Comparison of ENCODE assay signal across 13 cellular contexts in genomic region chr2:96103906-96104861, GRCh38. TPM values are rescaled to one million over a fixed set of nuclear protein-coding genes. Genes with fewer than 3 reads are reported as not detected.
DNase-seq lines count a peak whose midpoint lies in the region; ATAC-seq and TF ChIP-seq lines count a peak whose summit lies in the region.
"Had no signal": no experiment of that assay in that cellular context is flagged by ENCODE, and none has a peak within 500 bp of the region (broad histone marks: within the 10 kb centered on the region; RNA-seq: fewer than 3 reads in every experiment).

No MANE protein-coding gene starts in this region.

- H3K4me3 ChIP-seq in GM23338 (no peak overlapping the region), cardiac muscle cell (no peak overlapping the region)

- TF ChIP-seq CTCF in GM23338 (conservative IDR thresholded peaks at IDR 0.05; ENCODE audit: low read depth in 2 of 2) (no peak), cardiac muscle cell (IDR thresholded peaks at IDR 0.05; ENCODE audit: low read depth, low read length) (no peak)

- H3K4me1 ChIP-seq in GM23338 (ENCODE audit: insufficient read depth), result peaks cover 20% of the 10 kb centered on the region
- H3K4me1 ChIP-seq in cardiac muscle cell (ENCODE audit: low read depth), result peaks cover 52% of the 10 kb centered on the region

- no peak overlapping the region for H3K27ac Mint-ChIP-seq in GM23338
- H3K27ac Mint-ChIP-seq: immature natural killer cell had no signal

- H3K27ac ChIP-seq in GM23338 (ENCODE audit: low read depth), result no peak overlapping the region
- H3K27ac ChIP-seq in cardiac muscle cell, result peak overlapping the region; percentile 90
- H3K27ac ChIP-seq: KMS-11 had no signal

- no peaks in the 10 kb centered on the region for H3K27me3 ChIP-seq in GM23338 (ENCODE audit: insufficient read depth)
- no peaks in the 10 kb centered on the region for H3K27me3 ChIP-seq in cardiac muscle cell

- H3K36me3 Mint-ChIP-seq in GM23338 (ENCODE audit: low read depth), result peaks cover 5% of the 10 kb centered on the region; the same call in 2 of the 3 replicates

- no peaks in the 10 kb centered on the region for H3K36me3 ChIP-seq in GM23338 (ENCODE audit: insufficient read depth)
- H3K36me3 ChIP-seq in cardiac muscle cell, result no peaks in the 10 kb centered on the region

- peaks cover 8% of the 10 kb centered on the region for H3K9me3 Mint-ChIP-seq in GM23338

- no peak overlapping the region for H3K4me2 ChIP-seq in GM23338
- H3K4me2 ChIP-seq: KMS-11 had no signal

- ATAC-seq in GM23338 (no peak), sciatic nerve (no peak), HG02885 (IDR thresholded peaks at IDR 0.05; ENCODE audit: poor library complexity, unreplicated experiment) (no peak), HG03432 (IDR thresholded peaks at IDR 0.05; ENCODE audit: unreplicated experiment) (no peak)

- no peaks in the 10 kb centered on the region for H3K9me3 ChIP-seq in cardiac muscle cell (ENCODE audit: low read depth)

- H3F3A ChIP-seq in GM23338 (replicated peaks; ENCODE audit: low read depth), result no peaks in the 10 kb centered on the region

- peak overlapping the region; percentile 52; the same call in 1 of the 2 replicates for H2AFZ ChIP-seq in GM23338

- no peaks in the 10 kb centered on the region for H3K79me2 ChIP-seq in GM23338 (replicated peaks; ENCODE audit: insufficient read depth)

- H3K27me3 Mint-ChIP-seq in GM23338 (ENCODE audit: insufficient read depth, low read depth, poor library complexity), result peaks cover 6% of the 10 kb centered on the region

- peaks cover 31% of the 10 kb centered on the region for H3K4me1 Mint-ChIP-seq in GM23338
- H3K4me1 Mint-ChIP-seq: immature natural killer cell had no signal

- H3K4me3 Mint-ChIP-seq in GM23338, result no peak overlapping the region
- H3K4me3 Mint-ChIP-seq: immature natural killer cell had no signal

- no peaks in the 10 kb centered on the region for H4K20me1 ChIP-seq in GM23338 (replicated peaks; ENCODE audit: insufficient read depth)

- no peaks in the 10 kb centered on the region for H3K9me2 ChIP-seq in GM23338 (ENCODE audit: insufficient read depth)

- no peak for DNase-seq in GM23338 (ENCODE audit: low spot score)
- DNase-seq in MV-4-11 (lab: John Stamatoyannopoulos, UW), result peak; percentile 15
- DNase-seq in cardiac muscle cell (ENCODE audit: low read depth in 1 of 2, low spot score in 1 of 2), result peak in 1 of 2 donors; percentile 13
- peak; percentile 44 for DNase-seq in sciatic nerve (ENCODE audit: low spot score)
- no peak for DNase-seq in A172 (ENCODE audit: low spot score)
- DNase-seq: COR-L47, immature natural killer cell, NCI-H2029 treated with DMSO at 0.1 percent for 48 hours, T-helper 1 cell had no signal

- intact Hi-C loops in sciatic nerve (cut with DNase I), result no loop called here

TF ChIP-seq in GM23338, 12 proteins besides CTCF, POLR2A, EP300 and RAD21 (continues in another document):
- TF ChIP-seq REST (IDR thresholded peaks at IDR 0.05; ENCODE audit: unreplicated experiment) (no peak), ZNF462 (CRISPR knock-in tag; IDR thresholded peaks at IDR 0.05) (no peak)

RNA-seq across cellular contexts. Expression of gene ADRA2B, which starts 12.2 kb away (rescaled TPM):
- total RNA-seq in GM23338 (2014; rRNA removed; shearing (Covaris generic)), result 5.9 and 7.9 TPM in 2 replicates
- polyA plus RNA-seq in GM23338 (2016; fragmentation: Nextera tagmentation; extraction: Ambion mirVana) (1.5 and 1.7 TPM in 2 replicates), cardiac muscle cell (28.5 and 50.8 TPM in 2 replicates)
- total RNA-seq in cardiac muscle cell (27.4 and 61.8 TPM in 2 replicates), sciatic nerve (3.2 TPM)
- total RNA-seq in A172 (2014; rRNA removed; shearing (Covaris generic)), result not detected in 2 replicates

RNA-seq across cellular contexts. Expression of gene ASTL, which starts 34.1 kb away (rescaled TPM):
- 1.6 TPM in 1 of 2 replicates, not detected in the other for total RNA-seq in GM23338 (2014; rRNA removed; shearing (Covaris generic))
- polyA plus RNA-seq in GM23338 (2016; fragmentation: Nextera tagmentation; extraction: Ambion mirVana) (0.23 TPM in 1 of 2 replicates, not detected in the other), cardiac muscle cell (not detected in 2 replicates)
- total RNA-seq in cardiac muscle cell (not detected in 2 replicates), sciatic nerve (0.31 TPM)
- total RNA-seq in A172 (2014; rRNA removed; shearing (Covaris generic)), result not detected in 2 replicates
- total RNA-seq: dermis microvascular lymphatic vessel endothelial cell had no signal
- polyA plus RNA-seq: immature natural killer cell had no signal

RNA-seq across cellular contexts. Expression of gene DUSP2, which starts 41.1 kb away (rescaled TPM):
- total RNA-seq in GM23338 (2014; rRNA removed; shearing (Covaris generic)), result 10.5 and 13.0 TPM in 2 replicates
- polyA plus RNA-seq in GM23338 (2016; fragmentation: Nextera tagmentation; extraction: Ambion mirVana) (6.4 and 6.6 TPM in 2 replicates), cardiac muscle cell (1.0 and 2.2 TPM in 2 replicates)
- total RNA-seq in cardiac muscle cell (0.89 and 3.0 TPM in 2 replicates), sciatic nerve (7.3 TPM)
- 0.05 TPM in 1 of 2 replicates, not detected in the other for total RNA-seq in A172 (2014; rRNA removed; shearing (Covaris generic))

Comparison
In these comparisons a context has a peak if more than half of its experiments do, and no peak if none do; other contexts are left out.
1. DNase-seq: peak in MV-4-11 (single experiment) and sciatic nerve (single experiment); none in GM23338 (single experiment) and A172 (single experiment).